In genomic region chr20:21175433-21175832, GRCh38 we compare ENCODE assay signal across 26 cellular contexts. TPM values are rescaled to one million over a fixed set of nuclear protein-coding genes. Genes with fewer than 3 reads are reported as not detected.
DNase-seq lines count a peak whose midpoint lies in the region; ATAC-seq and TF ChIP-seq lines count a peak whose summit lies in the region.
"Had no signal": no experiment of that assay in that cellular context is flagged by ENCODE, and none has a peak within 500 bp of the region (broad histone marks: within the 10 kb centered on the region; RNA-seq: fewer than 3 reads in every experiment).

No MANE protein-coding gene starts in this region.

- POLR2A ChIA-PET in CD4-positive, alpha-beta memory T cell (lab: Charles Lee; ENCODE audit: partially characterized antibody), result no interaction called here
- POLR2A ChIA-PET in OCI-LY7 (lab: Charles Lee), result no interaction called here
- POLR2A ChIA-PET in naive thymus-derived CD4-positive, alpha-beta T cell (lab: Charles Lee), result no interaction called here

- peak; percentile 2 for DNase-seq in NCI-H2029 (lab: John Stamatoyannopoulos, UW)
- no peak for DNase-seq in NCI-H2029 treated with DMSO at 0.1 percent for 48 hours (lab: John Stamatoyannopoulos, UW)
- peak in 3 of 5 donors; percentile 2 to 9 (median 5) for DNase-seq in CD4-positive, alpha-beta memory T cell
- peak; percentile 8 for DNase-seq in OCI-LY7 (ENCODE audit: low spot score)
- DNase-seq in naive thymus-derived CD4-positive, alpha-beta T cell, result peak in 5 of 9 donors; percentile 2 to 37 (median 22)
- no peak for DNase-seq in NCI-H510A (lab: John Stamatoyannopoulos, UW)
- DNase-seq in HUDEP-2 (lab: John Stamatoyannopoulos, UW; ENCODE audit: unreplicated experiment in 76 of 76), result no peak
- DNase-seq: activated effector memory CD4-positive, alpha-beta T cell treated with Interleukin-2 at 50 U/mL for 16 hours; amniotic stem cell; brain microvascular endothelial cell; mucosa of descending colon; NCI-H1105 treated with DMSO at 0.1 percent for 48 hours; NCI-H1930; NCI-H345; NCI-H82; pancreas; spleen; stimulated activated CD4-positive, alpha-beta T cell treated with anti-CD3 and anti-CD28 coated beads, Interleukin-4, amount 100 ng/mL, for 1 hour had no signal

- no peaks in the 10 kb centered on the region for H4K20me1 ChIP-seq in OCI-LY7 (ENCODE audit: insufficient read depth, low read length)

- CTCF ChIA-PET in CD4-positive, alpha-beta memory T cell (lab: Charles Lee; ENCODE audit: partially characterized antibody), result no interaction called here
- CTCF ChIA-PET in OCI-LY7 (lab: Charles Lee; ENCODE audit: unreplicated experiment), result no interaction called here
- CTCF ChIA-PET in naive thymus-derived CD4-positive, alpha-beta T cell (lab: Charles Lee), result no interaction called here

- no peaks in the 10 kb centered on the region for H3K9me2 ChIP-seq in OCI-LY7 (ENCODE audit: insufficient read depth, low read length)

- no peaks in the 10 kb centered on the region for H3K9me3 ChIP-seq in CD4-positive, alpha-beta memory T cell (ENCODE audit: control insufficient read depth in 1 of 2, low read length in 2 of 2)
- H3K9me3 ChIP-seq in OCI-LY7 (ENCODE audit: low read length), result peaks cover 13% of the 10 kb centered on the region
- no peaks in the 10 kb centered on the region for H3K9me3 ChIP-seq in naive thymus-derived CD4-positive, alpha-beta T cell (ENCODE audit: control insufficient read depth in 2 of 3, low read length in 3 of 3)
- H3K9me3 ChIP-seq: pancreas, suprapubic skin had no signal

- no peak overlapping the region for H3K27ac Mint-ChIP-seq in CD4-positive, alpha-beta memory T cell
- peak overlapping the region in 2 of 9 donors; percentile 10 to 58 for H3K27ac Mint-ChIP-seq in naive thymus-derived CD4-positive, alpha-beta T cell
- H3K27ac Mint-ChIP-seq: T-helper 1 cell treated with Interleukin-12 subunit alpha and Interleukin-12 subunit beta and Interleukin-4 antibody, amounts not matched to agents 30 μg/mL and 1 μg/mL, for 36 hours had no signal

- intact Hi-C loops in CD4-positive, alpha-beta memory T cell (cut with micrococcal nuclease), result no loop called here
- intact Hi-C loops in OCI-LY7 (cut with micrococcal nuclease; ENCODE audit: unreplicated experiment), result no loop called here
- intact Hi-C loops in naive thymus-derived CD4-positive, alpha-beta T cell (cut with micrococcal nuclease), result no loop called here

- H3K4me2 ChIP-seq in OCI-LY7 (ENCODE audit: low read length), result no peak overlapping the region
- H3K4me2 ChIP-seq: hepatocyte had no signal

- peaks cover 12% of the 10 kb centered on the region for H3K4me1 ChIP-seq in CD4-positive, alpha-beta memory T cell (ENCODE audit: insufficient read depth, low read length)
- peaks cover 6% of the 10 kb centered on the region for H3K4me1 ChIP-seq in OCI-LY7 (ENCODE audit: insufficient read depth, low read length, poor library complexity, severe bottlenecking)
- peaks cover 0 to 7% of the 10 kb centered on the region in 2 donors for H3K4me1 ChIP-seq in naive thymus-derived CD4-positive, alpha-beta T cell (ENCODE audit: control insufficient read depth in 2 of 2, insufficient read depth in 2 of 2, low read length in 2 of 2)
- H3K4me1 ChIP-seq: gastroesophageal sphincter, pancreas, suprapubic skin had no signal

- no peak for ATAC-seq in naive thymus-derived CD4-positive, alpha-beta T cell
- ATAC-seq in GM18870 (IDR thresholded peaks at IDR 0.05; ENCODE audit: unreplicated experiment), result no peak
- ATAC-seq: gastroesophageal sphincter, mucosa of descending colon, pancreas had no signal

- H3K4me1 Mint-ChIP-seq in CD4-positive, alpha-beta memory T cell, result peaks cover 5 to 32% (median 16%) of the 10 kb centered on the region in 4 donors
- peaks cover 9 to 58% (median 26%) of the 10 kb centered on the region in 7 donors for H3K4me1 Mint-ChIP-seq in naive thymus-derived CD4-positive, alpha-beta T cell

- peaks cover 12 to 34% of the 10 kb centered on the region in 2 donors for H3K36me3 Mint-ChIP-seq in CD4-positive, alpha-beta memory T cell
- peaks cover 6 to 55% (median 30%) of the 10 kb centered on the region in 5 donors for H3K36me3 Mint-ChIP-seq in naive thymus-derived CD4-positive, alpha-beta T cell

- no peak overlapping the region for H3K4me3 Mint-ChIP-seq in CD4-positive, alpha-beta memory T cell
- H3K4me3 Mint-ChIP-seq in naive thymus-derived CD4-positive, alpha-beta T cell, result peak overlapping the region in 1 of 10 donors; percentile 19
- H3K4me3 Mint-ChIP-seq: nephron; T-helper 1 cell treated with Interleukin-12 subunit alpha and Interleukin-12 subunit beta and Interleukin-4 antibody, amounts not matched to agents 30 μg/mL and 1 μg/mL, for 36 hours had no signal

- no peaks in the 10 kb centered on the region for H3K27me3 Mint-ChIP-seq in CD4-positive, alpha-beta memory T cell
- H3K27me3 Mint-ChIP-seq in naive thymus-derived CD4-positive, alpha-beta T cell, result no peaks in the 10 kb centered on the region
- H3K27me3 Mint-ChIP-seq: CD4-positive, CD25-positive, alpha-beta regulatory T cell had no signal

- no peaks in the 10 kb centered on the region for H3K27me3 ChIP-seq in CD4-positive, alpha-beta memory T cell (ENCODE audit: insufficient read depth, low read length)
- no peaks in the 10 kb centered on the region for H3K27me3 ChIP-seq in naive thymus-derived CD4-positive, alpha-beta T cell (ENCODE audit: control insufficient read depth in 2 of 2, insufficient read depth in 2 of 2, low read length in 2 of 2)
- H3K27me3 ChIP-seq: brain microvascular endothelial cell, gastroesophageal sphincter, hepatocyte, pancreas, spleen, suprapubic skin had no signal

- no peak overlapping the region for H3K27ac ChIP-seq in CD4-positive, alpha-beta memory T cell (ENCODE audit: low read depth, low read length)
- H3K27ac ChIP-seq in OCI-LY7 (ENCODE audit: low read depth, low read length, poor library complexity, severe bottlenecking), result no peak overlapping the region
- no peak overlapping the region for H3K27ac ChIP-seq in naive thymus-derived CD4-positive, alpha-beta T cell (ENCODE audit: low read depth, low read length)
- H3K27ac ChIP-seq: brain microvascular endothelial cell, gastroesophageal sphincter, hepatocyte, pancreas, SK-N-MC, suprapubic skin had no signal

- TF ChIP-seq CTCF in OCI-LY7 (conservative IDR thresholded peaks at IDR 0.05; ENCODE audit: low read length), result no peak

- H3K79me2 ChIP-seq in OCI-LY7 (ENCODE audit: insufficient read depth, low read depth, low read length), result no peaks in the 10 kb centered on the region
- H3K79me2 ChIP-seq: hepatocyte had no signal

- H3K36me3 ChIP-seq in CD4-positive, alpha-beta memory T cell (ENCODE audit: insufficient read depth, low read length), result no peaks in the 10 kb centered on the region
- H3K36me3 ChIP-seq in OCI-LY7 (ENCODE audit: insufficient read depth, low read length), result no peaks in the 10 kb centered on the region
- no peaks in the 10 kb centered on the region for H3K36me3 ChIP-seq in naive thymus-derived CD4-positive, alpha-beta T cell (ENCODE audit: control insufficient read depth in 2 of 3, insufficient read depth in 3 of 3, low read length in 3 of 3)
- H3K36me3 ChIP-seq: brain microvascular endothelial cell, pancreas, spleen, suprapubic skin had no signal

- H3K9me3 Mint-ChIP-seq in CD4-positive, alpha-beta memory T cell, result peaks cover 0 to 12% (median 6%) of the 10 kb centered on the region in 8 donors
- H3K9me3 Mint-ChIP-seq in naive thymus-derived CD4-positive, alpha-beta T cell, result peaks cover 0 to 23% (median 11%) of the 10 kb centered on the region in 11 donors

- H2AFZ ChIP-seq in OCI-LY7 (ENCODE audit: low read length), result no peak overlapping the region
- H2AFZ ChIP-seq: hepatocyte had no signal

- no TSS peak for BruUV-seq in OCI-LY7 (replicated peaks; lab: Mats Ljungman, UMichigan)

- no peak overlapping the region for H3K4me3 ChIP-seq in CD4-positive, alpha-beta memory T cell (ENCODE audit: low read length in 2 of 2)
- H3K4me3 ChIP-seq in OCI-LY7 (ENCODE audit: low read depth, low read length, poor library complexity, severe bottlenecking), result no peak overlapping the region
- no peak overlapping the region for H3K4me3 ChIP-seq in naive thymus-derived CD4-positive, alpha-beta T cell (ENCODE audit: low read length)
- H3K4me3 ChIP-seq: gastroesophageal sphincter, hepatocyte, mucosa of descending colon, pancreas, SK-N-MC, spleen, suprapubic skin had no signal

RNA-seq across cellular contexts. Expression of gene KIZ, which starts 49.6 kb away (rescaled TPM):
- 10 to 100 TPM; 33.7 to 46.3 TPM for total RNA-seq in CD4-positive, alpha-beta memory T cell
- polyA plus RNA-seq in CD4-positive, alpha-beta memory T cell, result 10 to 100 TPM; 15.9 to 17.0 TPM
- total RNA-seq in OCI-LY7 (2014; rRNA removed; shearing (Covaris generic)), result 16.0 and 21.6 TPM in 2 replicates
- total RNA-seq in OCI-LY7 (2022), result 23.7 and 34.1 TPM in 2 replicates
- total RNA-seq in naive thymus-derived CD4-positive, alpha-beta T cell, result 10 to 100 TPM; 15.6 to 47.4 (median 32.5) TPM
- 10 to 100 TPM; 20.1 to 49.6 TPM for polyA plus RNA-seq in naive thymus-derived CD4-positive, alpha-beta T cell

Comparison
In these comparisons a context has a peak if more than half of its experiments do, and no peak if none do; other contexts are left out.
1. DNase-seq: peak in NCI-H2029 (single experiment), CD4-positive, alpha-beta memory T cell (3 of 5), OCI-LY7 (single experiment) and naive thymus-derived CD4-positive, alpha-beta T cell (5 of 9); none in NCI-H2029 treated with DMSO at 0.1 percent for 48 hours (single experiment), NCI-H510A (single experiment) and HUDEP-2 (0 of 76).